ENCODE assay signal across 24 cellular contexts in genomic region chr2:114293355-114293754, GRCh38.
DNase-seq lines count a peak whose midpoint lies in the region; ATAC-seq, FAIRE-seq and TF ChIP-seq lines count a peak whose summit lies in the region.
"Had no signal": no experiment of that assay in that cellular context is flagged by ENCODE, and none has a peak within 500 bp of the region (broad histone marks: within the 10 kb centered on the region; RNA-seq: fewer than 3 reads in every experiment).

No MANE protein-coding gene starts in this region.

- peaks cover 11% of the 10 kb centered on the region for H3K4me1 ChIP-seq in GM23338 (ENCODE audit: insufficient read depth)
- H3K4me1 ChIP-seq in neural progenitor cell: peaks cover 9% of the 10 kb centered on the region
- H3K4me1 ChIP-seq: BE2C, BLaER1 had no signal

- no peak for FAIRE-seq in GM19239 (lab: Jason Lieb, UNC)
- FAIRE-seq: A204.1, GM12878, GM12892, GM18507 had no signal

- no peak overlapping the region for H3K9ac ChIP-seq in neural progenitor cell
- H3K9ac ChIP-seq: BLaER1 had no signal

- H3K4me1 Mint-ChIP-seq in GM23338 (peaks cover 23% of the 10 kb centered on the region), neural progenitor cell (peaks cover 15% of the 10 kb centered on the region)
- H3K4me1 Mint-ChIP-seq: CD14-positive monocyte; CD4-positive, CD25-positive, alpha-beta regulatory T cell; CD8-positive, alpha-beta memory T cell had no signal

- H3K27ac ChIP-seq in GM23338 (ENCODE audit: low read depth) (no peak overlapping the region), neural progenitor cell (no peak overlapping the region)
- H3K27ac ChIP-seq: BLaER1 had no signal

- H3K27me3 Mint-ChIP-seq in GM23338 (ENCODE audit: insufficient read depth, low read depth, poor library complexity): no peaks in the 10 kb centered on the region
- H3K27me3 Mint-ChIP-seq in neural progenitor cell (ENCODE audit: insufficient read depth, low read depth): no peaks in the 10 kb centered on the region
- H3K27me3 Mint-ChIP-seq: CD4-positive, CD25-positive, alpha-beta regulatory T cell had no signal

- H3K9me3 Mint-ChIP-seq in GM23338 (peaks cover 37% of the 10 kb centered on the region), neural progenitor cell (peaks cover 2% of the 10 kb centered on the region)

- H3K4me2 ChIP-seq in GM23338 (no peak overlapping the region), neural progenitor cell (no peak overlapping the region)
- H3K4me2 ChIP-seq: BLaER1 had no signal

- H3K4me3 ChIP-seq in GM23338 (no peak overlapping the region), neural progenitor cell (no peak overlapping the region)
- no peak overlapping the region for H3K4me3 ChIP-seq in Jurkat, Clone E6-1 (ENCODE audit: low read length)
- H3K4me3 ChIP-seq: BLaER1, GM12878 had no signal

- H3K9me3 ChIP-seq in neural progenitor cell (ENCODE audit: low read depth): no peaks in the 10 kb centered on the region
- H3K9me3 ChIP-seq: BE2C, BLaER1 had no signal

- H2AFZ ChIP-seq in GM23338: peak overlapping the region; percentile 80; the same call in 1 of the 2 replicates
- peak overlapping the region; percentile 96 for H2AFZ ChIP-seq in neural progenitor cell (replicated peaks)

- H3F3A ChIP-seq in GM23338 (replicated peaks; ENCODE audit: low read depth) (no peaks in the 10 kb centered on the region), neural progenitor cell (ENCODE audit: low read depth) (no peaks in the 10 kb centered on the region)

- no peaks in the 10 kb centered on the region for H3K9me2 ChIP-seq in GM23338 (ENCODE audit: insufficient read depth)

- no peaks in the 10 kb centered on the region for H4K20me1 ChIP-seq in GM23338 (replicated peaks; ENCODE audit: insufficient read depth)
- H4K20me1 ChIP-seq in neural progenitor cell (ENCODE audit: low read depth): no peaks in the 10 kb centered on the region
- H4K20me1 ChIP-seq: BLaER1 had no signal

- H3K36me3 ChIP-seq in GM23338 (ENCODE audit: insufficient read depth) (no peaks in the 10 kb centered on the region), neural progenitor cell (no peaks in the 10 kb centered on the region)
- H3K36me3 ChIP-seq: BE2C, BLaER1 had no signal

- H3K36me3 Mint-ChIP-seq in GM23338 (ENCODE audit: low read depth): peaks cover 4% of the 10 kb centered on the region; the same call in 1 of the 3 replicates
- H3K36me3 Mint-ChIP-seq in neural progenitor cell: no peaks in the 10 kb centered on the region
- H3K36me3 Mint-ChIP-seq: CD14-positive monocyte; CD4-positive, alpha-beta memory T cell; CD4-positive, CD25-positive, alpha-beta regulatory T cell; CD8-positive, alpha-beta memory T cell had no signal

- H3K27ac Mint-ChIP-seq in GM23338: no peak overlapping the region
- H3K27ac Mint-ChIP-seq in neural progenitor cell: no peak overlapping the region
- H3K27ac Mint-ChIP-seq: CD14-positive monocyte; CD4-positive, alpha-beta memory T cell; CD4-positive, CD25-positive, alpha-beta regulatory T cell; CD8-positive, alpha-beta memory T cell had no signal

- H3K27me3 ChIP-seq in GM23338 (ENCODE audit: insufficient read depth): no peaks in the 10 kb centered on the region
- no peaks in the 10 kb centered on the region for H3K27me3 ChIP-seq in neural progenitor cell
- H3K27me3 ChIP-seq: BE2C, BLaER1 had no signal

- no peak for ATAC-seq in GM23338
- no peak for ATAC-seq in GM21717 (IDR thresholded peaks at IDR 0.05; ENCODE audit: unreplicated experiment)
- no peak for ATAC-seq in HG02678 (IDR thresholded peaks at IDR 0.05; ENCODE audit: unreplicated experiment)
- ATAC-seq: GM12878 had no signal

- H3K4me3 Mint-ChIP-seq in GM23338: no peak overlapping the region
- no peak overlapping the region for H3K4me3 Mint-ChIP-seq in neural progenitor cell
- H3K4me3 Mint-ChIP-seq: CD14-positive monocyte; CD4-positive, alpha-beta memory T cell; CD4-positive, CD25-positive, alpha-beta regulatory T cell; CD8-positive, alpha-beta memory T cell had no signal

- no peaks in the 10 kb centered on the region for H3K79me2 ChIP-seq in GM23338 (replicated peaks; ENCODE audit: insufficient read depth)
- H3K79me2 ChIP-seq in neural progenitor cell (ENCODE audit: low read depth): no peaks in the 10 kb centered on the region

- no peak for DNase-seq in GM23338 (ENCODE audit: low spot score)
- peak; percentile 63 for DNase-seq in Jurkat, Clone E6-1 (ENCODE audit: low read depth, low spot score)
- no peak for DNase-seq in neural progenitor cell (ENCODE audit: low spot score)
- no peak for DNase-seq in DMS153 (lab: John Stamatoyannopoulos, UW)
- no peak for DNase-seq in GM19239 (ENCODE audit: insufficient read length, low spot score)
- DNase-seq: 8988T; ACHN; BE2C; C1 segment of cervical spinal cord; CD4-positive, alpha-beta memory T cell; CD4-positive, CD25-positive, alpha-beta regulatory T cell; CD8-positive, alpha-beta memory T cell; COR-L47; DMS 273 treated with DMSO at 0.1 percent for 48 hours; DMS79 treated with DMSO at 0.1 percent for 48 hours; GF-D8 had no signal

- TF ChIP-seq CTCF in GM23338 (conservative IDR thresholded peaks at IDR 0.05; ENCODE audit: low read depth in 2 of 2) (no peak), neural progenitor cell (IDR thresholded peaks at IDR 0.05) (no peak)

TF ChIP-seq in GM23338, 12 proteins besides CTCF, POLR2A, EP300 and RAD21 (continues in another document):
- no peak for TF ChIP-seq EZH2 (IDR thresholded peaks at IDR 0.05; ENCODE audit: low read depth, unreplicated experiment)
- no peak for TF ChIP-seq ETS1 (IDR thresholded peaks at IDR 0.05)
- no peak for TF ChIP-seq ZNF462 (CRISPR knock-in tag; IDR thresholded peaks at IDR 0.05)
- no peak for TF ChIP-seq STAT1 (IDR thresholded peaks at IDR 0.05; ENCODE audit: unreplicated experiment)
- TF ChIP-seq JUNB (IDR thresholded peaks at IDR 0.05; ENCODE audit: unreplicated experiment): no peak
